In the genomic region with DNA sequence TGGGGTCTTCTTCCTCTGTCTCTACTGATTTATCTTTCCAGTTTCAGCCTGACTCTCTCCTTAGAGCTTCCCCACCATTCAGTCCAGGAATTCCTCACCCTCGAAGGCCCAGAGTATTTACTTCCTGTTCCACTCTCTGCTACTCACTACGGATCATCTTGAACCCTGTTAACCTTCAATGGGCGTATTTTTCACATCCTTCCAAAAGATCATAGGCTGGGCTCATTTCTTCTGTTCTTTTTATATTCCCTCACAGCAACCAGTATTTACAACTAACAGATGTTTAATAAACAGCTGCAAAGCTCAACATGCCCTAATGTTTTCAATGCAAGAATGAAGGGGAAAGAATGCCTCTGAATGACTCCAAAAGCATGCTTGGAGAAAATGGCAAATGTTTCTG, we compare ENCODE assay signal across 24 cellular contexts.
"Had no signal": no experiment of that assay in that cellular context is flagged by ENCODE, and none has a peak within 500 bp of the region (broad histone marks: within the 10 kb centered on the region; RNA-seq: fewer than 3 reads in every experiment).

No MANE protein-coding gene starts in this region.

- H3K27ac ChIP-seq: coronary artery, epithelial cell of prostate, esophagus muscularis mucosa, hepatocyte, neutrophil, psoas muscle, right lobe of liver, thoracic aorta had no signal

- H3K4me3 Mint-ChIP-seq: naive B cell had no signal

- H3K27me3 ChIP-seq: esophagus muscularis mucosa, hepatocyte, neutrophil, right lobe of liver, spleen, stomach, transverse colon had no signal

- DNase-seq: caudate nucleus; effector CD8-positive, alpha-beta T cell; foreskin melanocyte; kidney; left cardiac atrium; mammary epithelial cell; naive B cell; psoas muscle; retina; right lobe of liver; spleen; stimulated activated CD4-positive, alpha-beta T cell treated with anti-CD3 and anti-CD28 coated beads, Interleukin-15, amount 100 ng/mL, for 24 hours; stimulated activated CD4-positive, alpha-beta T cell treated with anti-CD3 and anti-CD28 coated beads, Interleukin-1b, Interleukin-23, amount 100 ng/mL, for 48 hours; stimulated activated CD4-positive, alpha-beta T cell treated with anti-CD3 and anti-CD28 coated beads, Interleukin-4, amount 100 ng/mL, for 24 hours; stimulated activated naive CD4-positive, alpha-beta T cell; stomach; substantia nigra; transverse colon had no signal

- H3K36me3 ChIP-seq: neutrophil, right lobe of liver, spleen, stomach, thoracic aorta, transverse colon had no signal

- ATAC-seq: left cardiac atrium, psoas muscle, right lobe of liver had no signal

- H3K9me3 ChIP-seq: esophagus muscularis mucosa, neutrophil, psoas muscle, right lobe of liver, spleen, stomach, thoracic aorta, transverse colon had no signal

- H3K27me3 Mint-ChIP-seq: naive B cell had no signal

- H3K4me3 ChIP-seq: coronary artery, esophagus muscularis mucosa, hepatocyte, psoas muscle, right lobe of liver, spleen, stomach, thoracic aorta, transverse colon had no signal

- H3K9me3 Mint-ChIP-seq: naive B cell had no signal

- H3K27ac Mint-ChIP-seq: naive B cell had no signal
